Comparison of ENCODE assay signal across 11 cellular contexts in the genomic region with DNA sequence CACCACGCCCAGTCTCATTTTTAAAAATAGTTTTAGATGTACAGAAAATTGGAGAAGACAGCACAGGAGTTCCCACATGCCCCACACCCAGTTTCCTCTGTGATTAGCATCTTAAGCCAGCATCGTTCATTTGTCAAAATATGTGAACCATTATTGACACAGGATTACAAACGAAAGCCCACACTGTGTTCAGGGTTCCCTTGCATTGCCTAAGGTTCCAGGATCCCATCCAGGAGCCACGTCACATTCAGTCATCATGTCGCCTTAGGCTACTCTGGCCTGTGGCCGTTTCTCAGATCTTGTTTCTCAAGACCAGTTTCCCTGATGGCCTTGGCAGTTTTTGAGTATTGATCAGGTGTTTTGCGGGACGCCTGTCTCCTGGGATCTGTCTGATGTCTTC. TPM values are rescaled to one million over a fixed set of nuclear protein-coding genes. Genes with fewer than 3 reads are reported as not detected.
DNase-seq lines count a peak whose midpoint lies in the region; ATAC-seq and TF ChIP-seq lines count a peak whose summit lies in the region.
"Had no signal": no experiment of that assay in that cellular context is flagged by ENCODE, and none has a peak within 500 bp of the region (broad histone marks: within the 10 kb centered on the region; RNA-seq: fewer than 3 reads in every experiment).

No MANE protein-coding gene starts in this region.

- peak overlapping the region in 6 of 8 donors; percentile 45 to 85 (median 76) for H3K27ac ChIP-seq in spleen
- H3K27ac ChIP-seq in ovary = no peak overlapping the region
- H3K27ac ChIP-seq: hepatocyte had no signal

- peaks cover 32% of the 10 kb centered on the region for H3K4me1 Mint-ChIP-seq in T-helper 17 cell
- peaks cover 49% of the 10 kb centered on the region for H3K4me1 Mint-ChIP-seq in activated T-cell treated with anti-CD3 and anti-CD28 coated beads, Interleukin-2, amount 50 U/mL, for 72 hours (ENCODE audit: low read depth)

- no peak overlapping the region for H3K4me3 ChIP-seq in fibroblast of mammary gland (ENCODE audit: control insufficient read depth, low read depth, low read length)
- H3K4me3 ChIP-seq in spleen = no peak overlapping the region
- no peak overlapping the region for H3K4me3 ChIP-seq in ovary
- H3K4me3 ChIP-seq: hepatocyte had no signal

- H3K27ac Mint-ChIP-seq in T-helper 17 cell = peak overlapping the region; percentile 91
- no peak overlapping the region for H3K27ac Mint-ChIP-seq in activated T-cell treated with anti-CD3 and anti-CD28 coated beads, Interleukin-2, amount 50 U/mL, for 72 hours
- H3K27ac Mint-ChIP-seq: nephron progenitor cell had no signal

- no peaks in the 10 kb centered on the region for H3K9me3 Mint-ChIP-seq in activated T-cell treated with anti-CD3 and anti-CD28 coated beads, Interleukin-2, amount 50 U/mL, for 72 hours
- H3K9me3 Mint-ChIP-seq: nephron progenitor cell had no signal

- intact Hi-C loops in spleen (cut with DNase I; ENCODE audit: low total_unique reads) = no loop called here
- intact Hi-C loops in ovary (cut with DNase I) = no loop called here

- no peak for TF ChIP-seq POLR2A in spleen (IDR thresholded peaks at IDR 0.05)
- no peak for TF ChIP-seq POLR2A in ovary (IDR thresholded peaks at IDR 0.05)

- H3K4me1 ChIP-seq in spleen (peaks cover 6 to 69% (median 20%) of the 10 kb centered on the region in 6 donors), ovary (ENCODE audit: insufficient read depth) (no peaks in the 10 kb centered on the region)

- peak overlapping the region; percentile 62 for H3K4me3 Mint-ChIP-seq in T-helper 17 cell
- H3K4me3 Mint-ChIP-seq in activated T-cell treated with anti-CD3 and anti-CD28 coated beads, Interleukin-2, amount 50 U/mL, for 72 hours = no peak overlapping the region
- H3K4me3 Mint-ChIP-seq: nephron progenitor cell had no signal

- no peaks in the 10 kb centered on the region for H3K27me3 Mint-ChIP-seq in T-helper 17 cell
- H3K27me3 Mint-ChIP-seq in activated T-cell treated with anti-CD3 and anti-CD28 coated beads, Interleukin-2, amount 50 U/mL, for 72 hours (ENCODE audit: low read depth) = no peaks in the 10 kb centered on the region

- TF ChIP-seq EP300 in ovary (IDR thresholded peaks at IDR 0.05) = no peak

- no peaks in the 10 kb centered on the region for H3K36me3 Mint-ChIP-seq in T-helper 17 cell (ENCODE audit: low read depth)
- H3K36me3 Mint-ChIP-seq in activated T-cell treated with anti-CD3 and anti-CD28 coated beads, Interleukin-2, amount 50 U/mL, for 72 hours (ENCODE audit: insufficient read depth in 2 of 2) = peaks cover 0 to 2% of the 10 kb centered on the region in 2 donors

- H3K36me3 ChIP-seq in spleen = no peaks in the 10 kb centered on the region
- no peaks in the 10 kb centered on the region for H3K36me3 ChIP-seq in ovary

- TF ChIP-seq CTCF in fibroblast of mammary gland (conservative IDR thresholded peaks at IDR 0.05; ENCODE audit: control insufficient read depth, insufficient read depth, low read depth, low read length) (no peak), spleen (IDR thresholded peaks at IDR 0.05 in 8 of 11, conservative IDR thresholded peaks at IDR 0.05 in 3 of 11) (no peak), ovary (IDR thresholded peaks at IDR 0.05) (no peak)

- H3K27me3 ChIP-seq in spleen (replicated peaks in 1 of 7) = no peaks in the 10 kb centered on the region
- no peaks in the 10 kb centered on the region for H3K27me3 ChIP-seq in ovary
- H3K27me3 ChIP-seq: hepatocyte had no signal

- ATAC-seq in T-helper 17 cell (no peak), HG03159 (IDR thresholded peaks at IDR 0.05; ENCODE audit: unreplicated experiment) (no peak)
- no peak for ATAC-seq in activated T-cell treated with anti-CD3 and anti-CD28 coated beads, Interleukin-2, amount 50 U/mL, for 72 hours (replicated peaks in 1 of 2)

- H3K9me3 ChIP-seq in T-helper 17 cell (ENCODE audit: control insufficient read depth, low read length, poor library complexity, severe bottlenecking) (no peaks in the 10 kb centered on the region), spleen (no peaks in the 10 kb centered on the region), ovary (no peaks in the 10 kb centered on the region)

- 74 to 87% (median 81%) methylated on average over 8 of the region's 8 CpGs for WGBS in spleen, 5 donors
- 89 to 94% (median 92%) methylated on average over 8 of the region's 8 CpGs for WGBS in ovary, 3 donors

- DNase-seq in ELR (ENCODE audit: low read depth) = peak; percentile 95
- no peak for DNase-seq in T-helper 17 cell
- DNase-seq in fibroblast of mammary gland (ENCODE audit: low read depth) = peak; percentile 69
- peak; percentile 36 for DNase-seq in spleen
- no peak for DNase-seq in ovary
- no peak for DNase-seq in activated T-cell treated with anti-CD3 and anti-CD28 coated beads, Interleukin-2, amount 50 U/mL, for 72 hours
- DNase-seq: activated CD4-positive, alpha-beta T cell treated with anti-CD3 and anti-CD28 coated beads for 48 hours; NCI-H1417 treated with DMSO at 0.1 percent for 48 hours; nephron progenitor cell had no signal

RNA-seq across cellular contexts. Expression of gene TNFRSF1B, which starts 34.7 kb away (rescaled TPM):
- total RNA-seq in T-helper 17 cell (100 to 1,000 TPM; 127 to 132 TPM), spleen (100 to 1,000 TPM; 142 to 233 (median 183) TPM), ovary (10 to 100 TPM; 11.4 to 27.6 (median 21.6) TPM)
- polyA plus RNA-seq in spleen (10 to 100 TPM; 28.5 to 63.2 (median 36.8) TPM), ovary (10 to 100 TPM; 10.3 to 14.3 TPM)
- 100 to 1,000 TPM in 1 of 2 donors, 10 to 100 TPM in 1; 95.4 to 130 TPM for total RNA-seq in activated T-cell treated with anti-CD3 and anti-CD28 coated beads, Interleukin-2, amount 50 U/mL, for 72 hours

Comparison
In these comparisons a context has a peak if more than half of its experiments do, and no peak if none do; other contexts are left out.
1. DNase-seq: peak in ELR (single experiment), fibroblast of mammary gland (single experiment) and spleen (single experiment); none in T-helper 17 cell (0 of 3), ovary (0 of 5) and activated T-cell treated with anti-CD3 and anti-CD28 coated beads, Interleukin-2, amount 50 U/mL, for 72 hours (0 of 2).
2. H3K27ac ChIP-seq: peak in spleen (6 of 8); none in ovary (0 of 2).